Comparison of ENCODE assay signal across 13 cellular contexts in the genomic region with DNA sequence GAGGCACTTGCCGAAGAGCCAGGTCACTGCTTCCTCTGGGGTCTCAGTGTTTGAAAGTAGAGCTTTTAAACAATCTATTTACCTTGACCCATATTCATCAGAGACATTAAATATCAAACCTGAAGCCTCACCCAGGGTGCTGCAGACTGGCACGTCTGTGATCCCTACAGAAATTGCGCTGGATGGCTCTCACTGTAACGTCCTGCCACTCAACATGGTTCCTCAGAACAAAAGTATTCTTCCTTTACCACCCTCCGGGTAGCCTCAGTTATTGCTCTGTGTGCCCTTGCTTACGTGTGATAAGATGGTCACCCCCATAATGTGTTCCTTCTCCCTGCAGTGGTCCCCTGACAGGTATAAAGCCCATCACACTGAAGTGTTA.
A peak's percentile ranks its signal among the peaks of the same experiment; 100 is the strongest.
DNase-seq lines count a peak whose midpoint lies in the region; ATAC-seq, FAIRE-seq and TF ChIP-seq lines count a peak whose summit lies in the region.
"Had no signal": no experiment of that assay in that cellular context is flagged by ENCODE, and none has a peak within 500 bp of the region (broad histone marks: within the 10 kb centered on the region; RNA-seq: fewer than 3 reads in every experiment).

No MANE protein-coding gene starts in this region.

- FAIRE-seq in GM19239 (lab: Jason Lieb, UNC) = no peak

- no peak overlapping the region for H3K4me3 Mint-ChIP-seq in activated naive CD8-positive, alpha-beta T cell treated with anti-CD3 and anti-CD28 coated beads, Interleukin-2, amount 50 U/mL, for 24 hours
- H3K4me3 Mint-ChIP-seq in osteocyte (ENCODE audit: unreplicated experiment) = no peak overlapping the region
- H3K4me3 Mint-ChIP-seq in activated CD4-positive, alpha-beta memory T cell treated with anti-CD3 and anti-CD28 coated beads, Interleukin-2, amount 10 ng/mL, durations not matched to agents 7 days and 5 days = no peak overlapping the region

- no peaks in the 10 kb centered on the region for H3K9me3 Mint-ChIP-seq in activated naive CD8-positive, alpha-beta T cell treated with anti-CD3 and anti-CD28 coated beads, Interleukin-2, amount 50 U/mL, for 24 hours
- H3K9me3 Mint-ChIP-seq in osteocyte (ENCODE audit: unreplicated experiment) = no peaks in the 10 kb centered on the region
- no peaks in the 10 kb centered on the region for H3K9me3 Mint-ChIP-seq in activated CD4-positive, alpha-beta memory T cell treated with anti-CD3 and anti-CD28 coated beads, Interleukin-2, amount 10 ng/mL, durations not matched to agents 7 days and 5 days

- no peaks in the 10 kb centered on the region for H3K27me3 Mint-ChIP-seq in activated naive CD8-positive, alpha-beta T cell treated with anti-CD3 and anti-CD28 coated beads, Interleukin-2, amount 50 U/mL, for 24 hours
- H3K27me3 Mint-ChIP-seq in osteocyte (ENCODE audit: unreplicated experiment) = no peaks in the 10 kb centered on the region
- H3K27me3 Mint-ChIP-seq in activated CD4-positive, alpha-beta memory T cell treated with anti-CD3 and anti-CD28 coated beads, Interleukin-2, amount 10 ng/mL, durations not matched to agents 7 days and 5 days = no peaks in the 10 kb centered on the region

- H3K27ac Mint-ChIP-seq in activated naive CD8-positive, alpha-beta T cell treated with anti-CD3 and anti-CD28 coated beads, Interleukin-2, amount 50 U/mL, for 24 hours = peak overlapping the region; percentile 70
- H3K27ac Mint-ChIP-seq in osteocyte (ENCODE audit: unreplicated experiment) = peak overlapping the region; percentile 80
- no peak overlapping the region for H3K27ac Mint-ChIP-seq in activated CD4-positive, alpha-beta memory T cell treated with anti-CD3 and anti-CD28 coated beads, Interleukin-2, amount 10 ng/mL, durations not matched to agents 7 days and 5 days

- peak overlapping the region; percentile 79 for H3K27ac ChIP-seq in C4-2B
- H3K27ac ChIP-seq: WERI-Rb-1 had no signal

- DNase-seq in activated naive CD8-positive, alpha-beta T cell treated with anti-CD3 and anti-CD28 coated beads, Interleukin-2, amount 50 U/mL, for 24 hours = no peak
- DNase-seq in osteocyte (ENCODE audit: extremely low spot score, unreplicated experiment) = no peak
- DNase-seq in activated CD4-positive, alpha-beta memory T cell treated with anti-CD3 and anti-CD28 coated beads, Interleukin-2, amount 10 ng/mL, durations not matched to agents 7 days and 5 days = no peak
- DNase-seq in effector CD8-positive, alpha-beta T cell (lab: John Stamatoyannopoulos, UW) = no peak
- no peak for DNase-seq in GM19239 (ENCODE audit: insufficient read length, low spot score)
- DNase-seq: activated T-cell treated with anti-CD3 and anti-CD28 coated beads, Interleukin-2, amount 50 U/mL, for 1 hour; BE2C; EL; NCI-H510A; WERI-Rb-1 had no signal

- ATAC-seq in HG02678 (IDR thresholded peaks at IDR 0.05; ENCODE audit: unreplicated experiment) = peak; percentile 20
- peak; percentile 5 for ATAC-seq in activated naive CD8-positive, alpha-beta T cell treated with anti-CD3 and anti-CD28 coated beads, Interleukin-2, amount 50 U/mL, for 24 hours
- no peak for ATAC-seq in GM21576 (IDR thresholded peaks at IDR 0.05; ENCODE audit: unreplicated experiment)

- POLR2A ChIA-PET in activated CD4-positive, alpha-beta memory T cell treated with anti-CD3 and anti-CD28 coated beads, Interleukin-2, amount 10 ng/mL, durations not matched to agents 7 days and 5 days (lab: Charles Lee) = no interaction called here

- TF ChIP-seq CTCF in C4-2B (conservative IDR thresholded peaks at IDR 0.05) = no peak
- no peak for TF ChIP-seq CTCF in osteocyte (IDR thresholded peaks at IDR 0.05)

- CTCF ChIA-PET in activated CD4-positive, alpha-beta memory T cell treated with anti-CD3 and anti-CD28 coated beads, Interleukin-2, amount 10 ng/mL, durations not matched to agents 7 days and 5 days (lab: Charles Lee) = no interaction called here

- no peaks in the 10 kb centered on the region for H3K36me3 Mint-ChIP-seq in activated naive CD8-positive, alpha-beta T cell treated with anti-CD3 and anti-CD28 coated beads, Interleukin-2, amount 50 U/mL, for 24 hours (ENCODE audit: low read depth)
- no peaks in the 10 kb centered on the region for H3K36me3 Mint-ChIP-seq in osteocyte (ENCODE audit: unreplicated experiment)
- no peaks in the 10 kb centered on the region for H3K36me3 Mint-ChIP-seq in activated CD4-positive, alpha-beta memory T cell treated with anti-CD3 and anti-CD28 coated beads, Interleukin-2, amount 10 ng/mL, durations not matched to agents 7 days and 5 days (ENCODE audit: low read depth)

- peaks cover 32% of the 10 kb centered on the region for H3K4me1 Mint-ChIP-seq in activated naive CD8-positive, alpha-beta T cell treated with anti-CD3 and anti-CD28 coated beads, Interleukin-2, amount 50 U/mL, for 24 hours
- H3K4me1 Mint-ChIP-seq in osteocyte (ENCODE audit: unreplicated experiment) = peaks cover 49% of the 10 kb centered on the region
- peaks cover 10% of the 10 kb centered on the region for H3K4me1 Mint-ChIP-seq in activated CD4-positive, alpha-beta memory T cell treated with anti-CD3 and anti-CD28 coated beads, Interleukin-2, amount 10 ng/mL, durations not matched to agents 7 days and 5 days
